Comparison of ENCODE assay signal across 24 cellular contexts in genomic region chr7:151334628-151335027, GRCh38.
"Had no signal": no experiment of that assay in that cellular context is flagged by ENCODE, and none has a peak within 500 bp of the region (broad histone marks: within the 10 kb centered on the region; RNA-seq: fewer than 3 reads in every experiment).

No MANE protein-coding gene starts in this region.

- H3K4me3 Mint-ChIP-seq: natural killer cell had no signal

- H3K36me3 Mint-ChIP-seq: natural killer cell had no signal

- H3K27ac Mint-ChIP-seq: natural killer cell had no signal

- H3K9me3 Mint-ChIP-seq: natural killer cell had no signal

- ATAC-seq: esophagus mucosa, gastrocnemius medialis, heart right ventricle, left ventricle myocardium superior, lower lobe of right lung, natural killer cell, pancreas, sciatic nerve had no signal

- FAIRE-seq: colon, islet of Langerhans, pancreas, urothelium cell line had no signal

- DNase-seq: dorsolateral prefrontal cortex; effector CD4-positive, alpha-beta T cell; foreskin fibroblast; gastrocnemius medialis; heart right ventricle; hippocampal formation; left ventricle myocardium superior; lower lobe of right lung; natural killer cell; pancreas; stimulated activated CD4-positive, alpha-beta T cell treated with anti-CD3 and anti-CD28 coated beads, Interleukin-12 subunit alpha, Interleukin-12 subunit beta, amount 100 ng/mL, for 4 hours; stimulated activated CD4-positive, alpha-beta T cell treated with anti-CD3 and anti-CD28 coated beads, Interleukin-1b, Interleukin-23, amount 100 ng/mL, for 48 hours; stimulated activated CD4-positive, alpha-beta T cell treated with anti-CD3 and anti-CD28 coated beads, Interleukin-4, amount 100 ng/mL, for 1 hour; stimulated activated CD8-positive, alpha-beta memory T cell treated with anti-CD3 and anti-CD28 coated beads, Interleukin-4, amount 100 ng/mL, for 48 hours; stimulated activated naive CD4-positive, alpha-beta T cell treated with Interleukin-2 at 50 U/mL for 16 hours; substantia nigra; testis; tibial artery; upper lobe of left lung had no signal
